ENCODE assay signal across 9 cellular contexts in the genomic region with DNA sequence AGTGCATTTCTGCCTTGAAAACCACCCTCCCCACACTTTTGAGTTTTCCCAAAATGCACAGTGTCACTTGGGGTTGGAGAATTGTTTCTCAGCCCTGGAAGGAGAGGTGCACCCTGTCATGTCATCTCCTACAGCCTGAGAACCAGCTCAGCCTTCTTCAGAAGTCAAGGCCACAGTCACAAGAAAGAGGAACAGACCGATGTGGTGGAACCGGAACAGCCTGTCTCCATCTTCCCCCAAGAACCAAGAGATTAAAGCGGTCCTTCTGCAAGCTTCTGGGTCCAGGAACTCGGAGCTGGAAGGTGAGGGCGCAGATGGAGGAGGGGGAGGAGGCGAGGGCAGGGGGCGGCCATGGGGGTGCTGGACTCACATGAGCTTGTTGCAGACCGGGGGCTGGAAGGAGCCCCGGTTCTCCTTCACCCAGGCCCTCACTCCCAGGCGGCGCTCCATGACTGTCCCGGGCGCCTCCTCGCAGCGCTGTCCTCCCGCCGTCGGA. TPM values are rescaled to one million over a fixed set of nuclear protein-coding genes. Genes with fewer than 3 reads are reported as not detected.
DNase-seq lines count a peak whose midpoint lies in the region; ATAC-seq and TF ChIP-seq lines count a peak whose summit lies in the region.
"Had no signal": no experiment of that assay in that cellular context is flagged by ENCODE, and none has a peak within 500 bp of the region (broad histone marks: within the 10 kb centered on the region; RNA-seq: fewer than 3 reads in every experiment).

No MANE protein-coding gene starts in this region.

- H3K27me3 ChIP-seq in MM.1S (replicated peaks; ENCODE audit: insufficient read depth, low read length) = peaks cover 15% of the 10 kb centered on the region; the same call in 1 of the 2 replicates
- H3K27me3 ChIP-seq in uterus = no peaks in the 10 kb centered on the region

- no peak overlapping the region for H2AFZ ChIP-seq in MM.1S (ENCODE audit: low read length)

- H3K4me2 ChIP-seq in MM.1S (ENCODE audit: low read depth, low read length) = peak overlapping the region; percentile 45; the same call in 1 of the 2 replicates

- H3K9me2 ChIP-seq in MM.1S (replicated peaks; ENCODE audit: insufficient read depth, low read length) = no peaks in the 10 kb centered on the region

- H3K4me3 ChIP-seq in MM.1S (ENCODE audit: low read length) (no peak overlapping the region; the same call in 1 of the 2 replicates), choroid plexus epithelial cell (ENCODE audit: low read depth, low read length) (peak overlapping the region; percentile 46), uterus (peak overlapping the region; percentile 45 to 79)

- no peaks in the 10 kb centered on the region for H3K79me2 ChIP-seq in MM.1S (ENCODE audit: low read length)

- H3K9me3 ChIP-seq in MM.1S (replicated peaks; ENCODE audit: insufficient read depth, low read length) = no peaks in the 10 kb centered on the region
- H3K9me3 ChIP-seq in uterus = no peaks in the 10 kb centered on the region

- DNase-seq in activated CD8-positive, alpha-beta memory T cell treated with anti-CD3 and anti-CD28 coated beads for 24 hours = peak; percentile 71
- DNase-seq in activated CD8-positive, alpha-beta memory T cell treated with anti-CD3 and anti-CD28 coated beads, Interleukin-2, amount 50 U/mL, for 4 hours = no peak
- DNase-seq in MM.1S (no peak), choroid plexus epithelial cell (ENCODE audit: low read depth) (no peak), mesenteric fat pad (ENCODE audit: low spot score) (peak; percentile 28), uterus (no peak), COLO668 (lab: John Stamatoyannopoulos, UW; ENCODE audit: unreplicated experiment) (no peak)

- H3K36me3 ChIP-seq in MM.1S (replicated peaks; ENCODE audit: insufficient read depth, low read length) = no peaks in the 10 kb centered on the region
- no peaks in the 10 kb centered on the region for H3K36me3 ChIP-seq in uterus

- H3K27ac ChIP-seq in MM.1S (ENCODE audit: low read length) = no peak overlapping the region
- peak overlapping the region; percentile 89 to 97 for H3K27ac ChIP-seq in uterus

- H3F3A ChIP-seq in MM.1S (ENCODE audit: insufficient read depth, low read length) = no peaks in the 10 kb centered on the region

- H3K9ac ChIP-seq in MM.1S (ENCODE audit: low read length) = no peak overlapping the region

- intact Hi-C loops in uterus (cut with DNase I; ENCODE audit: low total_unique reads) = no loop called here

- TF ChIP-seq POLR2A in uterus (IDR thresholded peaks at IDR 0.05) = no peak

- TF ChIP-seq CTCF in MM.1S (IDR thresholded peaks at IDR 0.05; ENCODE audit: low read length) (no peak), choroid plexus epithelial cell (conservative IDR thresholded peaks at IDR 0.05; ENCODE audit: low read depth, low read length) (no peak), uterus (IDR thresholded peaks at IDR 0.05) (no peak)

- no peak for ATAC-seq in GM21360 (IDR thresholded peaks at IDR 0.05; ENCODE audit: unreplicated experiment)

- H3K4me1 ChIP-seq in MM.1S (ENCODE audit: low read length) (no peaks in the 10 kb centered on the region), uterus (no peaks in the 10 kb centered on the region)

- H4K20me1 ChIP-seq in MM.1S (ENCODE audit: insufficient read depth, low read length) = no peaks in the 10 kb centered on the region

RNA-seq across cellular contexts. Expression of a gene that starts 0.2 kb away (rescaled TPM):
- 2.8 TPM for total RNA-seq in mesenteric fat pad
- total RNA-seq in uterus = 10 to 100 TPM in 3 of 4 donors, 1 to 10 TPM in 1; 3.1 to 25.1 (median 20.8) TPM
- total RNA-seq: Daoy had no signal

RNA-seq across cellular contexts. Expression of a gene that starts 28.2 kb away (rescaled TPM):
- total RNA-seq in mesenteric fat pad (0.84 TPM), uterus (1 to 10 TPM in 2 of 4 donors, not detected in 2; 1.9 to 5.4 TPM)
- total RNA-seq: Daoy had no signal

Comparison
In these comparisons a context has a peak if more than half of its experiments do, and no peak if none do; other contexts are left out.
1. DNase-seq: peak in activated CD8-positive, alpha-beta memory T cell treated with anti-CD3 and anti-CD28 coated beads for 24 hours (single experiment) and mesenteric fat pad (single experiment); none in activated CD8-positive, alpha-beta memory T cell treated with anti-CD3 and anti-CD28 coated beads, Interleukin-2, amount 50 U/mL, for 4 hours (single experiment), MM.1S (single experiment), choroid plexus epithelial cell (single experiment), uterus (0 of 2) and COLO668 (single experiment).